ENCODE assay signal across 16 cellular contexts in genomic region chr20:10910535-10911239, GRCh38.
DNase-seq lines count a peak whose midpoint lies in the region; ATAC-seq and TF ChIP-seq lines count a peak whose summit lies in the region.
"Had no signal": no experiment of that assay in that cellular context is flagged by ENCODE, and none has a peak within 500 bp of the region (broad histone marks: within the 10 kb centered on the region; RNA-seq: fewer than 3 reads in every experiment).

No MANE protein-coding gene starts in this region.

- no peak for DNase-seq in ascending aorta (ENCODE audit: low spot score in 2 of 2)
- DNase-seq in fibroblast of pulmonary artery (ENCODE audit: low read depth), result peak; percentile 77
- no peak for DNase-seq in mesothelial cell of epicardium (ENCODE audit: low spot score in 2 of 2, unreplicated experiment in 2 of 2)
- DNase-seq in thoracic aorta (ENCODE audit: low spot score), result no peak
- no peak for DNase-seq in kidney glomerular epithelial cell (lab: John Stamatoyannopoulos, UW)
- DNase-seq in activated naive CD4-positive, alpha-beta T cell treated with Interleukin-2 at 50 U/mL for 16 hours, result no peak
- DNase-seq in activated CD8-positive, alpha-beta T cell treated with anti-CD3 and anti-CD28 coated beads, Interleukin-2, amount 10 ng/mL, durations not matched to agents 7 days and 5 days, result no peak
- DNase-seq: midbrain, ovary, PC-9, thyroid gland had no signal

- peak overlapping the region in 1 of 2 donors; percentile 44 for H3K4me3 ChIP-seq in ascending aorta
- H3K4me3 ChIP-seq in fibroblast of pulmonary artery (replicated peaks; ENCODE audit: low read depth, low read length), result peak overlapping the region; percentile 13
- peak overlapping the region; percentile 45 for H3K4me3 ChIP-seq in thoracic aorta
- H3K4me3 ChIP-seq: BLaER1, ovary, PC-9, thyroid gland had no signal

- H3K27ac Mint-ChIP-seq in mesothelial cell of epicardium, result peak overlapping the region; percentile 45
- no peak overlapping the region for H3K27ac Mint-ChIP-seq in activated CD8-positive, alpha-beta T cell treated with anti-CD3 and anti-CD28 coated beads, Interleukin-2, amount 10 ng/mL, durations not matched to agents 7 days and 5 days

- peaks cover 11% of the 10 kb centered on the region for H3K27me3 Mint-ChIP-seq in mesothelial cell of epicardium (ENCODE audit: low read depth)
- no peaks in the 10 kb centered on the region for H3K27me3 Mint-ChIP-seq in activated CD8-positive, alpha-beta T cell treated with anti-CD3 and anti-CD28 coated beads, Interleukin-2, amount 10 ng/mL, durations not matched to agents 7 days and 5 days (ENCODE audit: low read depth)
- H3K27me3 Mint-ChIP-seq: central memory CD8-positive, alpha-beta T cell had no signal

- no peaks in the 10 kb centered on the region for H3K36me3 Mint-ChIP-seq in mesothelial cell of epicardium
- no peaks in the 10 kb centered on the region for H3K36me3 Mint-ChIP-seq in activated CD8-positive, alpha-beta T cell treated with anti-CD3 and anti-CD28 coated beads, Interleukin-2, amount 10 ng/mL, durations not matched to agents 7 days and 5 days (ENCODE audit: low read depth)

- H3K9me3 Mint-ChIP-seq in mesothelial cell of epicardium, result peaks cover 3% of the 10 kb centered on the region
- H3K9me3 Mint-ChIP-seq in activated CD8-positive, alpha-beta T cell treated with anti-CD3 and anti-CD28 coated beads, Interleukin-2, amount 10 ng/mL, durations not matched to agents 7 days and 5 days (ENCODE audit: insufficient read depth), result no peaks in the 10 kb centered on the region

- H3K9me3 ChIP-seq in ascending aorta (no peaks in the 10 kb centered on the region), thoracic aorta (no peaks in the 10 kb centered on the region)
- H3K9me3 ChIP-seq: BLaER1, ovary, thyroid gland had no signal

- H3K4me3 Mint-ChIP-seq in mesothelial cell of epicardium, result no peak overlapping the region
- H3K4me3 Mint-ChIP-seq in activated CD8-positive, alpha-beta T cell treated with anti-CD3 and anti-CD28 coated beads, Interleukin-2, amount 10 ng/mL, durations not matched to agents 7 days and 5 days, result no peak overlapping the region
- H3K4me3 Mint-ChIP-seq: central memory CD8-positive, alpha-beta T cell had no signal

- intact Hi-C loops in ascending aorta (cut with DNase I), result loop anchor here (10.0 kb wide), 1 partner anchor 356 kb away; no protein-coding TSS in a partner anchor

- TF ChIP-seq CTCF in ascending aorta (IDR thresholded peaks at IDR 0.05), result peak in 1 of 3 experiments; percentile 17
- TF ChIP-seq CTCF in fibroblast of pulmonary artery (IDR thresholded peaks at IDR 0.05; ENCODE audit: low read length, missing control alignments), result peak; percentile 47
- TF ChIP-seq CTCF in mesothelial cell of epicardium (IDR thresholded peaks at IDR 0.05; ENCODE audit: unreplicated experiment), result no peak
- TF ChIP-seq CTCF in thoracic aorta (IDR thresholded peaks at IDR 0.05), result no peak

- H3K4me1 ChIP-seq in ascending aorta (peaks cover 0 to 6% of the 10 kb centered on the region in 2 donors), thoracic aorta (ENCODE audit: control insufficient read depth in 1 of 2, low read depth in 2 of 2) (peaks cover 6 to 23% of the 10 kb centered on the region in 2 donors)
- H3K4me1 ChIP-seq: BLaER1, thyroid gland had no signal

- no peaks in the 10 kb centered on the region for H3K36me3 ChIP-seq in ascending aorta
- H3K36me3 ChIP-seq in thoracic aorta, result no peaks in the 10 kb centered on the region
- H3K36me3 ChIP-seq: BLaER1, ovary, thyroid gland had no signal

- H3K27me3 ChIP-seq in ascending aorta (no peaks in the 10 kb centered on the region), thoracic aorta (replicated peaks; ENCODE audit: insufficient read depth) (no peaks in the 10 kb centered on the region)
- H3K27me3 ChIP-seq: BLaER1, ovary, thyroid gland had no signal

- H3K27ac ChIP-seq in ascending aorta (peak overlapping the region; percentile 72 to 82), thoracic aorta (peak overlapping the region; percentile 52 to 77)
- H3K27ac ChIP-seq: BLaER1, epithelial cell of prostate, KMS-11, ovary, PC-9, thyroid gland had no signal

- no peak for ATAC-seq in thoracic aorta (ENCODE audit: insufficient number of reproducible peaks, low FRiP score, low read depth)
- no peak for ATAC-seq in activated CD8-positive, alpha-beta T cell treated with anti-CD3 and anti-CD28 coated beads, Interleukin-2, amount 10 ng/mL, durations not matched to agents 7 days and 5 days
- ATAC-seq in GM21576 (IDR thresholded peaks at IDR 0.05; ENCODE audit: unreplicated experiment), result no peak

- H3K4me1 Mint-ChIP-seq in mesothelial cell of epicardium, result peaks cover 7% of the 10 kb centered on the region
- no peaks in the 10 kb centered on the region for H3K4me1 Mint-ChIP-seq in activated CD8-positive, alpha-beta T cell treated with anti-CD3 and anti-CD28 coated beads, Interleukin-2, amount 10 ng/mL, durations not matched to agents 7 days and 5 days (ENCODE audit: low read depth)
- H3K4me1 Mint-ChIP-seq: central memory CD8-positive, alpha-beta T cell had no signal

- CTCF ChIA-PET in activated CD8-positive, alpha-beta T cell treated with anti-CD3 and anti-CD28 coated beads, Interleukin-2, amount 10 ng/mL, durations not matched to agents 7 days and 5 days (lab: Charles Lee), result no interaction called here

- POLR2A ChIA-PET in activated CD8-positive, alpha-beta T cell treated with anti-CD3 and anti-CD28 coated beads, Interleukin-2, amount 10 ng/mL, durations not matched to agents 7 days and 5 days (lab: Charles Lee), result no interaction called here
